ENCODE assay signal across 37 cellular contexts in the genomic region with DNA sequence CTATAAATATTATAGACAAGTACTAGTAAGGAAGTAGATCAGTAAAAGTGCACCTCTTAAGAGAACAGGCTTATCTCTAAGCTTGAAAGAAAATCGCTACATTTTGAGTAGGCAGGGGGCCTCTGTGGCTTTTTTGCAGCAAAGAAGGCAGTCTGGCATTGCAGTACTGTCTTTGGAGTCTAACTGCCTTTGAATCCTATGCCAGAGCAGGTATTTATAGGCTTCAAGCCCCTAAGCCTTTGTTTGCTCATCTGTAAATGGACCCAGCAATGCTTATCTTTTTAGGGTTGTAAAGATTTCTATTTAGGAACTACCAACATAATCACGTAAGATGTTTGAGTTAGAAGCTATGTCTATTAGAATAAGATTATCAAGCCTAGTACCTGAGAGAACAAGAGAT. TPM values are rescaled to one million over a fixed set of nuclear protein-coding genes. Genes with fewer than 3 reads are reported as not detected.
"Had no signal": no experiment of that assay in that cellular context is flagged by ENCODE, and none has a peak within 500 bp of the region (broad histone marks: within the 10 kb centered on the region; RNA-seq: fewer than 3 reads in every experiment).

No MANE protein-coding gene starts in this region.

- DNase-seq: activated B cell treated with CpG ODN at 0.5 μM for 24 hours; activated CD4-positive, alpha-beta memory T cell treated with anti-CD3 and anti-CD28 coated beads for 36 hours; activated CD4-positive, alpha-beta T cell treated with anti-CD3 and anti-CD28 coated beads for 4 hours; activated CD4-positive, alpha-beta T cell treated with anti-CD3 and anti-CD28 coated beads, Interleukin-2, amount 10 ng/mL, durations not matched to agents 24 days and 14 days; activated CD4-positive, alpha-beta T cell treated with anti-CD3 and anti-CD28 coated beads, Interleukin-2, amount 50 U/mL, for 1 hour; activated CD4-positive, alpha-beta T cell treated with anti-CD3 and anti-CD28 coated beads, Interleukin-2, amount 50 U/mL, for 4 hours; activated CD4-positive, CD25-positive, alpha-beta regulatory T cell treated with anti-CD3 and anti-CD28 coated beads, Interleukin-2, amount 50 U/mL, for 72 hours; activated CD8-positive, alpha-beta memory T cell treated with anti-CD3 and anti-CD28 coated beads, Interleukin-2, amount 50 U/mL, for 4 hours; activated CD8-positive, alpha-beta T cell treated with anti-CD3 and anti-CD28 coated beads for 36 hours; activated effector memory CD4-positive, alpha-beta T cell treated with Interleukin-2 at 50 U/mL for 16 hours; activated gamma-delta T cell; activated naive CD4-positive, alpha-beta T cell treated with anti-CD3 and anti-CD28 coated beads, Interleukin-2, amount 10 ng/mL, durations not matched to agents 7 days and 5 days; activated naive CD4-positive, alpha-beta T cell treated with Interleukin-2 at 50 U/mL for 16 hours; activated naive CD8-positive, alpha-beta T cell treated with anti-CD3 and anti-CD28 coated beads, Interleukin-2, amount 10 ng/mL, durations not matched to agents 7 days and 5 days; activated naive CD8-positive, alpha-beta T cell treated with anti-CD3 and anti-CD28 coated beads, Interleukin-2, amount 50 U/mL, for 24 hours; activated T-cell treated with anti-CD3 and anti-CD28 coated beads for 4 hours; activated T-cell treated with anti-CD3 and anti-CD28 coated beads, Interleukin-2, amount 50 U/mL, for 24 hours; activated T-cell treated with anti-CD3 and anti-CD28 coated beads, Interleukin-2, amount 50 U/mL, for 48 hours; amygdala; anterior cingulate cortex; caudate nucleus; cerebellar nuclear complex; T-helper 1 cell; T-helper 2 cell; T-helper 9 cell had no signal

- H3K4me3 Mint-ChIP-seq: activated B cell treated with CpG ODN at 0.5 μM for 24 hours; activated CD4-positive, alpha-beta memory T cell treated with anti-CD3 and anti-CD28 coated beads for 36 hours; activated CD4-positive, alpha-beta T cell treated with anti-CD3 and anti-CD28 coated beads, Interleukin-2, amount 10 ng/mL, durations not matched to agents 24 days and 14 days; activated CD8-positive, alpha-beta T cell treated with anti-CD3 and anti-CD28 coated beads for 36 hours; activated naive CD4-positive, alpha-beta T cell treated with anti-CD3 and anti-CD28 coated beads, Interleukin-2, amount 10 ng/mL, durations not matched to agents 7 days and 5 days; activated naive CD4-positive, alpha-beta T cell treated with anti-CD3 and anti-CD28 coated beads, Interleukin-2, amount 50 U/mL, for 24 hours; activated naive CD8-positive, alpha-beta T cell; activated naive CD8-positive, alpha-beta T cell treated with anti-CD3 and anti-CD28 coated beads, Interleukin-2, amount 10 ng/mL, durations not matched to agents 7 days and 5 days; activated naive CD8-positive, alpha-beta T cell treated with anti-CD3 and anti-CD28 coated beads, Interleukin-2, amount 50 U/mL, for 24 hours; activated T-cell treated with anti-CD3 and anti-CD28 coated beads, Interleukin-2, amount 50 U/mL, for 24 hours; activated T-helper 1 cell treated with anti-CD3 and anti-CD28 coated beads, Interleukin-12 subunit alpha, Interleukin-12 subunit beta, Interleukin-2, Interleukin-4 antibody, amounts not matched to agents 30 ng/mL and 10 ng/mL and 1 ng/mL, durations not matched to agents 14 hours and 24 hours and 36 hours; brain; central memory CD8-positive, alpha-beta T cell; T-helper 1 cell treated with Interleukin-12 subunit alpha and Interleukin-12 subunit beta and Interleukin-4 antibody, amounts not matched to agents 30 μg/mL and 1 μg/mL, for 36 hours; T-helper 2 cell treated with Interferon-gamma antibody and Interleukin-4, amounts not matched to agents 5 μg/mL and 100 μg/mL, for 36 hours had no signal

- H3K4me1 ChIP-seq: ascending aorta had no signal

- H3K27me3 Mint-ChIP-seq: activated B cell treated with CpG ODN at 0.5 μM for 24 hours; activated CD4-positive, alpha-beta memory T cell treated with anti-CD3 and anti-CD28 coated beads for 36 hours; activated CD4-positive, alpha-beta T cell treated with anti-CD3 and anti-CD28 coated beads, Interleukin-2, amount 10 ng/mL, durations not matched to agents 24 days and 14 days; activated CD8-positive, alpha-beta T cell treated with anti-CD3 and anti-CD28 coated beads for 36 hours; activated naive CD4-positive, alpha-beta T cell treated with anti-CD3 and anti-CD28 coated beads, Interleukin-2, amount 10 ng/mL, durations not matched to agents 7 days and 5 days; activated naive CD4-positive, alpha-beta T cell treated with anti-CD3 and anti-CD28 coated beads, Interleukin-2, amount 50 U/mL, for 24 hours; activated naive CD8-positive, alpha-beta T cell; activated naive CD8-positive, alpha-beta T cell treated with anti-CD3 and anti-CD28 coated beads, Interleukin-2, amount 10 ng/mL, durations not matched to agents 7 days and 5 days; activated naive CD8-positive, alpha-beta T cell treated with anti-CD3 and anti-CD28 coated beads, Interleukin-2, amount 50 U/mL, for 24 hours; activated T-cell treated with anti-CD3 and anti-CD28 coated beads, Interleukin-2, amount 50 U/mL, for 24 hours; brain; central memory CD8-positive, alpha-beta T cell had no signal

- H3K4me3 ChIP-seq: ascending aorta, cardiac muscle cell had no signal

- H3K27ac ChIP-seq: ascending aorta, cardiac muscle cell, VCaP had no signal

- H3K27ac Mint-ChIP-seq: activated B cell treated with CpG ODN at 0.5 μM for 24 hours; activated CD4-positive, alpha-beta memory T cell treated with anti-CD3 and anti-CD28 coated beads for 36 hours; activated CD4-positive, alpha-beta T cell treated with anti-CD3 and anti-CD28 coated beads, Interleukin-2, amount 10 ng/mL, durations not matched to agents 24 days and 14 days; activated CD8-positive, alpha-beta T cell treated with anti-CD3 and anti-CD28 coated beads for 36 hours; activated naive CD4-positive, alpha-beta T cell treated with anti-CD3 and anti-CD28 coated beads, Interleukin-2, amount 10 ng/mL, durations not matched to agents 7 days and 5 days; activated naive CD8-positive, alpha-beta T cell; activated naive CD8-positive, alpha-beta T cell treated with anti-CD3 and anti-CD28 coated beads, Interleukin-2, amount 10 ng/mL, durations not matched to agents 7 days and 5 days; activated naive CD8-positive, alpha-beta T cell treated with anti-CD3 and anti-CD28 coated beads, Interleukin-2, amount 50 U/mL, for 24 hours; activated T-helper 1 cell treated with anti-CD3 and anti-CD28 coated beads, Interleukin-12 subunit alpha, Interleukin-12 subunit beta, Interleukin-2, Interleukin-4 antibody, amounts not matched to agents 30 ng/mL and 10 ng/mL and 1 ng/mL, durations not matched to agents 14 hours and 24 hours and 36 hours; activated T-helper 2 cell treated with anti-CD3 and anti-CD28 coated beads, Interferon-gamma antibody, Interleukin-2, Interleukin-4, amounts not matched to agents 10 μg/mL and 5 μg/mL and 100 μg/mL, durations not matched to agents 14 hours and 24 hours and 36 hours; brain; T-helper 1 cell treated with Interleukin-12 subunit alpha and Interleukin-12 subunit beta and Interleukin-4 antibody, amounts not matched to agents 30 μg/mL and 1 μg/mL, for 36 hours; T-helper 2 cell treated with Interferon-gamma antibody and Interleukin-4, amounts not matched to agents 5 μg/mL and 100 μg/mL, for 36 hours had no signal

- H3K27me3 ChIP-seq: ascending aorta, cardiac muscle cell had no signal

- H3K9me3 Mint-ChIP-seq: activated B cell treated with CpG ODN at 0.5 μM for 24 hours; activated CD4-positive, alpha-beta memory T cell treated with anti-CD3 and anti-CD28 coated beads for 36 hours; activated CD4-positive, alpha-beta T cell treated with anti-CD3 and anti-CD28 coated beads, Interleukin-2, amount 10 ng/mL, durations not matched to agents 24 days and 14 days; activated CD8-positive, alpha-beta T cell treated with anti-CD3 and anti-CD28 coated beads for 36 hours; activated naive CD4-positive, alpha-beta T cell treated with anti-CD3 and anti-CD28 coated beads, Interleukin-2, amount 10 ng/mL, durations not matched to agents 7 days and 5 days; activated naive CD4-positive, alpha-beta T cell treated with anti-CD3 and anti-CD28 coated beads, Interleukin-2, amount 50 U/mL, for 24 hours; activated naive CD8-positive, alpha-beta T cell treated with anti-CD3 and anti-CD28 coated beads, Interleukin-2, amount 10 ng/mL, durations not matched to agents 7 days and 5 days; activated naive CD8-positive, alpha-beta T cell treated with anti-CD3 and anti-CD28 coated beads, Interleukin-2, amount 50 U/mL, for 24 hours; activated T-cell treated with anti-CD3 and anti-CD28 coated beads, Interleukin-2, amount 50 U/mL, for 24 hours; activated T-helper 1 cell treated with anti-CD3 and anti-CD28 coated beads, Interleukin-12 subunit alpha, Interleukin-12 subunit beta, Interleukin-2, Interleukin-4 antibody, amounts not matched to agents 30 ng/mL and 10 ng/mL and 1 ng/mL, durations not matched to agents 14 hours and 24 hours and 36 hours; activated T-helper 2 cell treated with anti-CD3 and anti-CD28 coated beads, Interferon-gamma antibody, Interleukin-2, Interleukin-4, amounts not matched to agents 10 μg/mL and 5 μg/mL and 100 μg/mL, durations not matched to agents 14 hours and 24 hours and 36 hours; brain; central memory CD8-positive, alpha-beta T cell; T-helper 1 cell treated with Interleukin-12 subunit alpha and Interleukin-12 subunit beta and Interleukin-4 antibody, amounts not matched to agents 30 μg/mL and 1 μg/mL, for 36 hours; T-helper 2 cell treated with Interferon-gamma antibody and Interleukin-4, amounts not matched to agents 5 μg/mL and 100 μg/mL, for 36 hours had no signal

- H3K9me3 ChIP-seq: ascending aorta had no signal

- ATAC-seq: activated CD8-positive, alpha-beta T cell treated with anti-CD3 and anti-CD28 coated beads for 36 hours; activated naive CD8-positive, alpha-beta T cell treated with anti-CD3 and anti-CD28 coated beads, Interleukin-2, amount 50 U/mL, for 24 hours had no signal

- H3K4me1 Mint-ChIP-seq: activated B cell treated with CpG ODN at 0.5 μM for 24 hours; activated CD4-positive, alpha-beta T cell treated with anti-CD3 and anti-CD28 coated beads, Interleukin-2, amount 10 ng/mL, durations not matched to agents 24 days and 14 days; activated naive CD4-positive, alpha-beta T cell treated with anti-CD3 and anti-CD28 coated beads, Interleukin-2, amount 10 ng/mL, durations not matched to agents 7 days and 5 days; activated naive CD8-positive, alpha-beta T cell treated with anti-CD3 and anti-CD28 coated beads, Interleukin-2, amount 50 U/mL, for 24 hours had no signal

RNA-seq across cellular contexts. Expression of a gene that starts 23.7 kb away (rescaled TPM):
- total RNA-seq: activated CD8-positive, alpha-beta T cell treated with anti-CD3 and anti-CD28 coated beads for 36 hours; cardiac muscle cell; chondrocyte had no signal
- polyA plus RNA-seq: cardiac muscle cell had no signal
